Comparison of ENCODE assay signal across 24 cellular contexts in the genomic region with DNA sequence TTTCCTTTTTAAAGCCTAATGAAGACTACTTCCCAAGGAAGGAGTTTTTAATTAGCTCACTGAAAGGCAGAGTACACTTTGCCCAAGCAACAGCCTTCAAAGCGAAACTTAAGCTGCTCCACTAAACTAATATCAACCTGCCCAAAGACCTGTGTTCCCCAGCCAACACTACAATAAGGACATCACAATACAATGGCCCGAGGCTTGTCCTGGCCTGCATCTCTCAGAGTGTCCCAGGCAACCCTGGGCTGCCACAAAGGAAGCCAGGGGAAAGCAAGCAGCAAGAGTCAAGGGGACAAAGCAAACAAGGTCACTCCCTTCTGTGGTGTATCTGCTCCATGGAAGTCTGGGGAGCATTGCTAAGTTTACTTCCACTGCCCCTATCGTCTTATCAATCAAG. TPM values are rescaled to one million over a fixed set of nuclear protein-coding genes. Genes with fewer than 3 reads are reported as not detected.
DNase-seq lines count a peak whose midpoint lies in the region; ATAC-seq and TF ChIP-seq lines count a peak whose summit lies in the region.
"Had no signal": no experiment of that assay in that cellular context is flagged by ENCODE, and none has a peak within 500 bp of the region (broad histone marks: within the 10 kb centered on the region; RNA-seq: fewer than 3 reads in every experiment).

No MANE protein-coding gene starts in this region.

- no peak overlapping the region for H3K18ac ChIP-seq in mesendoderm (ENCODE audit: low read length)

- H3K27ac ChIP-seq in HL-60 (replicated peaks), result peak overlapping the region; percentile 42; the same call in 1 of the 2 replicates
- no peak overlapping the region for H3K27ac ChIP-seq in mesendoderm (ENCODE audit: low read depth, low read length)
- H3K27ac ChIP-seq in left lung, result no peak overlapping the region
- H3K27ac ChIP-seq: C4-2B, RWPE1, suprapubic skin had no signal

- ATAC-seq in left lung (no peak), HG03432 (IDR thresholded peaks at IDR 0.05; ENCODE audit: unreplicated experiment) (no peak), GM19463 (IDR thresholded peaks at IDR 0.05; ENCODE audit: unreplicated experiment) (no peak)
- ATAC-seq: effector memory CD8-positive, alpha-beta T cell; stimulated activated effector memory CD8-positive, alpha-beta T cell treated with anti-CD3 and anti-CD28 coated beads, Interleukin-12 subunit alpha, Interleukin-12 subunit beta, amount 100 ng/mL, for 72 hours had no signal

- peak; percentile 41 for DNase-seq in COLO668 (lab: John Stamatoyannopoulos, UW; ENCODE audit: unreplicated experiment)
- no peak for DNase-seq in HL-60 (ENCODE audit: low read depth in 1 of 2, low spot score in 1 of 2)
- DNase-seq in NCI-H748 (lab: John Stamatoyannopoulos, UW; ENCODE audit: unreplicated experiment), result peak; percentile 71
- DNase-seq in mesendoderm, result peak; percentile 28
- no peak for DNase-seq in left lung
- DNase-seq in midbrain (lab: John Stamatoyannopoulos, UW), result no peak
- DNase-seq: activated CD4-positive, alpha-beta T cell treated with anti-CD3 and anti-CD28 coated beads, Interleukin-2, amount 10 ng/mL, durations not matched to agents 7 days and 5 days; activated naive CD8-positive, alpha-beta T cell treated with anti-CD3 and anti-CD28 coated beads for 36 hours; effector memory CD8-positive, alpha-beta T cell; GDM1; H7; head of caudate nucleus; KBM-7; NCI-H2029; NCI-H524; SK-N-SH; stimulated activated CD4-positive, alpha-beta T cell treated with anti-CD3 and anti-CD28 coated beads, Interleukin-2, amount 100 ng/mL, for 24 hours; T-helper 2 cell had no signal

- no peaks in the 10 kb centered on the region for H3K79me2 ChIP-seq in mesendoderm (ENCODE audit: control insufficient read depth, insufficient read depth, low read length)

- TF ChIP-seq CTCF in HL-60 (IDR thresholded peaks at IDR 0.05; ENCODE audit: insufficient read depth, low read length) (no peak), left lung (IDR thresholded peaks at IDR 0.05) (no peak)

- no peak overlapping the region for H3K4me2 ChIP-seq in mesendoderm (ENCODE audit: low read length)
- H3K4me2 ChIP-seq: SK-N-SH had no signal

- intact Hi-C loops in left lung (cut with DNase I), result no loop called here

- H3K9me3 ChIP-seq in left lung, result no peaks in the 10 kb centered on the region
- H3K9me3 ChIP-seq: SK-N-SH, suprapubic skin had no signal

- H4K5ac ChIP-seq in mesendoderm (ENCODE audit: low read length), result no peak overlapping the region

- no peak overlapping the region for H3K4me3 ChIP-seq in HL-60 (replicated peaks; ENCODE audit: insufficient read depth, low read length)
- no peak overlapping the region for H3K4me3 ChIP-seq in mesendoderm (ENCODE audit: low read length)
- no peak overlapping the region for H3K4me3 ChIP-seq in left lung
- H3K4me3 ChIP-seq: suprapubic skin had no signal

- no CpG with 5 or more reads among the region's 3 CpGs for WGBS in mesendoderm (ENCODE audit: extremely low coverage, insufficient coverage, low lambda C conversion rate)

- no peak overlapping the region for H3K9ac ChIP-seq in mesendoderm (ENCODE audit: low read length)
- H3K9ac ChIP-seq: SK-N-SH had no signal

- H2BK15ac ChIP-seq in mesendoderm (replicated peaks; ENCODE audit: low read depth), result no peak overlapping the region

- H3K4me1 ChIP-seq in mesendoderm (ENCODE audit: control insufficient read depth, low read depth, low read length), result no peaks in the 10 kb centered on the region
- H3K4me1 ChIP-seq in left lung, result peaks cover 0 to 8% of the 10 kb centered on the region in 2 donors
- H3K4me1 ChIP-seq: suprapubic skin had no signal

- no peak overlapping the region for H3K4ac ChIP-seq in mesendoderm (ENCODE audit: low read depth, low read length)

- no peak overlapping the region for H2BK5ac ChIP-seq in mesendoderm (ENCODE audit: low read length)

- no peaks in the 10 kb centered on the region for H3K36me3 ChIP-seq in mesendoderm (ENCODE audit: control insufficient read depth, insufficient read depth, low read length)
- H3K36me3 ChIP-seq in left lung, result no peaks in the 10 kb centered on the region

- no peak overlapping the region for H2BK120ac ChIP-seq in mesendoderm (ENCODE audit: low read depth, low read length)

- H3K23ac ChIP-seq in mesendoderm (ENCODE audit: low read length), result no peak overlapping the region

- no peak overlapping the region for H3K56ac ChIP-seq in mesendoderm (ENCODE audit: low read length)

- H4K8ac ChIP-seq in mesendoderm (ENCODE audit: low read depth, low read length), result no peak overlapping the region

- no peaks in the 10 kb centered on the region for H3K79me1 ChIP-seq in mesendoderm (ENCODE audit: low read length)

- H2AK5ac ChIP-seq in mesendoderm (ENCODE audit: low read length), result no peak overlapping the region

- H3K27me3 ChIP-seq in HL-60 (ENCODE audit: insufficient read depth, poor library complexity, severe bottlenecking), result no peaks in the 10 kb centered on the region
- no peaks in the 10 kb centered on the region for H3K27me3 ChIP-seq in mesendoderm (ENCODE audit: insufficient read depth, low read length, poor library complexity)
- no peaks in the 10 kb centered on the region for H3K27me3 ChIP-seq in left lung
- H3K27me3 ChIP-seq: suprapubic skin had no signal

RNA-seq across cellular contexts. Expression of a gene that starts 52.3 kb away (rescaled TPM):
- polyA plus RNA-seq in mesendoderm (2013, experiment 1 of 2), result 28.5 TPM
- 28.7 TPM for polyA plus RNA-seq in mesendoderm (2013, experiment 2 of 2)
- total RNA-seq in left lung, result 10 to 100 TPM; 17.0 to 18.9 TPM

Comparison
In these comparisons a context has a peak if more than half of its experiments do, and no peak if none do; other contexts are left out.
1. DNase-seq: peak in COLO668 (single experiment), NCI-H748 (single experiment) and mesendoderm (single experiment); none in HL-60 (0 of 2), left lung (0 of 2) and midbrain (single experiment).